ENCODE assay signal across 11 cellular contexts in genomic region chr10:114519306-114519669, GRCh38.
DNase-seq lines count a peak whose midpoint lies in the region; ATAC-seq and TF ChIP-seq lines count a peak whose summit lies in the region.
"Had no signal": no experiment of that assay in that cellular context is flagged by ENCODE, and none has a peak within 500 bp of the region (broad histone marks: within the 10 kb centered on the region; RNA-seq: fewer than 3 reads in every experiment).

No MANE protein-coding gene starts in this region.

- H3K4me2 ChIP-seq in BLaER1 treated with 17β-estradiol and CSF1 and Interleukin-3, amounts not matched to agents 10 nM and 100 nM = peak overlapping the region in 9 of 11 experiments; percentile 26 to 73 (median 64); a peak in 16 of 22 replicates

- peaks cover 10 to 82% (median 61%) of the 10 kb centered on the region in 10 experiments; a peak in 17 of 20 replicates for H3K4me1 ChIP-seq in BLaER1 treated with 17β-estradiol and CSF1 and Interleukin-3, amounts not matched to agents 10 nM and 100 nM
- H3K4me1 ChIP-seq: psoas muscle had no signal

- peak overlapping the region; percentile 94 to 100 (median 98) for H3K27ac Mint-ChIP-seq in naive thymus-derived CD8-positive, alpha-beta T cell

- H3K9me3 ChIP-seq in BLaER1 treated with 17β-estradiol and CSF1 and Interleukin-3, amounts not matched to agents 10 nM and 100 nM (replicated peaks in 1 of 11) = no peaks in the 10 kb centered on the region
- H3K9me3 ChIP-seq: psoas muscle had no signal

- H3K36me3 Mint-ChIP-seq in naive thymus-derived CD8-positive, alpha-beta T cell = peaks cover 0 to 36% (median 19%) of the 10 kb centered on the region in 3 donors

- peak overlapping the region; percentile 70 to 92 (median 84) for H3K4me3 Mint-ChIP-seq in naive thymus-derived CD8-positive, alpha-beta T cell

- H3K9ac ChIP-seq in BLaER1 treated with 17β-estradiol and CSF1 and Interleukin-3, amounts not matched to agents 10 nM and 100 nM = no peak overlapping the region

- H4K20me1 ChIP-seq in BLaER1 treated with 17β-estradiol and CSF1 and Interleukin-3, amounts not matched to agents 10 nM and 100 nM = no peaks in the 10 kb centered on the region

- H3K27ac ChIP-seq in BLaER1 treated with 17β-estradiol and CSF1 and Interleukin-3, amounts not matched to agents 10 nM and 100 nM = no peak overlapping the region
- H3K27ac ChIP-seq in epithelial cell of prostate = peak overlapping the region; percentile 98
- H3K27ac ChIP-seq: psoas muscle had no signal

- H3K4me1 Mint-ChIP-seq in naive thymus-derived CD8-positive, alpha-beta T cell = peaks cover 52 to 98% (median 96%) of the 10 kb centered on the region in 4 donors

- H3K36me3 ChIP-seq in BLaER1 treated with 17β-estradiol and CSF1 and Interleukin-3, amounts not matched to agents 10 nM and 100 nM = no peaks in the 10 kb centered on the region

- no peak for TF ChIP-seq CTCF in LNCaP clone FGC (IDR thresholded peaks at IDR 0.05; ENCODE audit: control insufficient read depth, extremely low read depth, insufficient read depth)

- POLR2A ChIA-PET in naive thymus-derived CD8-positive, alpha-beta T cell (lab: Charles Lee) = interaction anchor here (0.6 to 23.3 kb wide), 3 partner anchors 8 to 46 kb away, joined by 3 to 654 read pairs (median 4); no protein-coding TSS in a partner anchor

- H3K27me3 Mint-ChIP-seq in naive thymus-derived CD8-positive, alpha-beta T cell = no peaks in the 10 kb centered on the region

- no peak for ATAC-seq in naive thymus-derived CD8-positive, alpha-beta T cell
- ATAC-seq: psoas muscle had no signal

- DNase-seq in LNCaP clone FGC (ENCODE audit: low read depth) (peak; percentile 58), epithelial cell of prostate (ENCODE audit: low read depth, low spot score) (peak; percentile 96), SHP77 (lab: John Stamatoyannopoulos, UW) (no peak), GOT3 (lab: John Stamatoyannopoulos, UW) (no peak), NCI-H526 (lab: John Stamatoyannopoulos, UW) (no peak), GDM1 (lab: John Stamatoyannopoulos, UW) (no peak)
- no peak for DNase-seq in naive thymus-derived CD8-positive, alpha-beta T cell
- DNase-seq: NCI-H1436; stimulated activated naive CD4-positive, alpha-beta T cell treated with Interleukin-2 at 50 U/mL for 16 hours had no signal

- no peak overlapping the region for H3K4me3 ChIP-seq in BLaER1 treated with 17β-estradiol and CSF1 and Interleukin-3, amounts not matched to agents 10 nM and 100 nM
- peak overlapping the region; percentile 19; the same call in 1 of the 2 replicates for H3K4me3 ChIP-seq in LNCaP clone FGC (ENCODE audit: low read depth, low read length)
- H3K4me3 ChIP-seq: psoas muscle had no signal

- H3K9me3 Mint-ChIP-seq in naive thymus-derived CD8-positive, alpha-beta T cell = no peaks in the 10 kb centered on the region

- peaks cover 0 to 7% (median 0%) of the 10 kb centered on the region in 11 experiments; a peak in 1 of 22 replicates for H3K27me3 ChIP-seq in BLaER1 treated with 17β-estradiol and CSF1 and Interleukin-3, amounts not matched to agents 10 nM and 100 nM

Comparison
In these comparisons a context has a peak if more than half of its experiments do, and no peak if none do; other contexts are left out.
1. DNase-seq: peak in LNCaP clone FGC (single experiment) and epithelial cell of prostate (single experiment); none in naive thymus-derived CD8-positive, alpha-beta T cell (0 of 10), SHP77 (0 of 2), GOT3 (single experiment), NCI-H526 (0 of 2) and GDM1 (single experiment).